1 cellular context compared by ENCODE assay signal in the genomic region with DNA sequence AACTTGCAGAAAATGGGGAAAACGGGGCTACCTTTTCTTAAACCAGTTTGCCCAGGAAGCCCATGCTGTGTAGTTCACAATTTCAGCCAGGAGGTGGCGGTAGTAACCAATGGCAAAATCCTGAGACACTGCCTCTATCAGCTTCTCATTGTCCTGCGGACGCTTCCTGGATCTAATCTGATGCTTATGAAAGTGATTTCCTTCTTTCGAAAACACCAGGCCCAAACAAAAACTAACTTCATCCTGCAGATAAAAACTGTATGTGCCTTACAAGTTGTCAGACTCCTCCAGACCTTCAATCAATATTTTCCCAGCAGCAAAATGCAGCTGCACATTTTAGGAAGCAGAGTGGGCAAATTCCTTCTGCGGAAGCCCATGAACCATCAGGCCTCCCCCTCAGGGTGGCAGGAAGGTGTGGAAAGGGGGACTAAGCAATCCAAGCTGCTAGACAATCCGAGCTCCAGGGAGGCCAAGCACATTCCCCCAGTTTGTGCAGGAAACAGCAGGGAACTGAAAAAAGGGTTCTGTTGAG.
TF ChIP-seq lines count a peak whose summit lies in the region.

No MANE protein-coding gene starts in this region.

TF ChIP-seq in HEK293, 187 proteins besides CTCF, POLR2A, EP300 and RAD21 (continued from another document):
- TF ChIP-seq ZNF555 (tag by site-specific recombination; conservative IDR thresholded peaks at IDR 0.05) (no peak), ZNF654 (tag by site-specific recombination; IDR thresholded peaks at IDR 0.05; ENCODE audit: low read depth) (peak; percentile 96), ZNF37A (tag by site-specific recombination; IDR thresholded peaks at IDR 0.05) (no peak), REST (tag by site-specific recombination; IDR thresholded peaks at IDR 0.05) (no peak)
